ENCODE assay signal across 9 cellular contexts in the genomic region with DNA sequence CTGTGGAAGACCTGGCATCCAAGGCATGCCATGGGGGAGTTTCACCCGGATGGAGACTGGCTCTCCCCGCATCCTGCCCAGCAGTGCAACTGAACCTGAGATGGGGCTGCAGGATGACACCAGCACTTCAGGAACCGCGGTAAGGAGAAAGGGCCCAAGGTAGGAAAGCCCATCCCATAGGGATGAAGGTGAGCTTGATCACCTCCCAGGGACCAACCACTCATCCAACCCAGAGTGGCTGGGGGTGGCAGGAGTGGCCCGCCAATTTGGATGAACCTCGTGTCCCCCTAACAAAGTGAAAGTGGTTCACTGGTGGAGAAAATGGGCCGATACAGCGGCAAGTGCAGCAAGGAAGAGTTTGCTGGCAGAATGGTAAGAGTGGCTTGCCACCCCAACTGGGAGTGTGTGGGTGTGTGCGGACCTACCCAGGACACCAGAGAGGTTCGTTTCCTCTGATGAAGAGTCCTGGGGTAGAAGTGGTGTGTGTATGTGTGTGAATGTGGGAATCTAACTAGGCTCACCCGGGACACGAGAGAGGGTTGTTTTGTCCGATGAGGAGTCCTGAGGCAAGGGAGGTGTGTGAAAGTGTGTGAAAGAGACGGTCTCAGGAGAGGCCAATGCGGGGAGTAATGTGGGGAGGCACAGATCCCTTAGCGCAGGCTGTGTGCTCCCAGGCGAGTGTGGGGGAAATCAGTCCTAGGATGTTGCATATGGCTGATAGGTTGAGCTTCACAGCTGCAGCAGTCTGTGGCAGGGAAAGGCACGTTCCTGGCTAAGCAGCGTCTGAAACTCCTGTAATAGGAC. TPM values are rescaled to one million over a fixed set of nuclear protein-coding genes. Genes with fewer than 3 reads are reported as not detected.
A peak's percentile ranks its signal among the peaks of the same experiment; 100 is the strongest.
DNase-seq lines count a peak whose midpoint lies in the region; ATAC-seq and TF ChIP-seq lines count a peak whose summit lies in the region.
"Had no signal": no experiment of that assay in that cellular context is flagged by ENCODE, and none has a peak within 500 bp of the region (broad histone marks: within the 10 kb centered on the region; RNA-seq: fewer than 3 reads in every experiment).

No MANE protein-coding gene starts in this region.

- no peak overlapping the region for H3K9ac ChIP-seq in adipocyte (ENCODE audit: low read length)

- DNase-seq in SIG-M5 treated with dmso at 0.1 percent for 504 hours (lab: John Stamatoyannopoulos, UW; ENCODE audit: unreplicated experiment) (peak; percentile 28), SIG-M5 (lab: John Stamatoyannopoulos, UW) (no peak), adipocyte (ENCODE audit: low read depth) (peak; percentile 1), left colon (no peak), testis (peak; percentile 32), NCI-H524 (lab: John Stamatoyannopoulos, UW) (no peak), gastrocnemius medialis (no peak)
- DNase-seq in stimulated activated naive CD4-positive, alpha-beta T cell treated with Interleukin-2 at 50 U/mL for 16 hours (lab: John Stamatoyannopoulos, UW), result no peak

- ATAC-seq in left colon (peak; percentile 13), gastrocnemius medialis (no peak)

- no peaks in the 10 kb centered on the region for H3K9me3 ChIP-seq in adipocyte (ENCODE audit: control insufficient read depth, low read length)
- H3K9me3 ChIP-seq in testis, result no peaks in the 10 kb centered on the region
- H3K9me3 ChIP-seq in gastrocnemius medialis, result no peaks in the 10 kb centered on the region

- no peaks in the 10 kb centered on the region for H3K36me3 ChIP-seq in adipocyte (ENCODE audit: control insufficient read depth, insufficient read depth, low read length, severe bottlenecking)
- no peaks in the 10 kb centered on the region for H3K36me3 ChIP-seq in testis (ENCODE audit: low read depth, missing control alignments)
- no peaks in the 10 kb centered on the region for H3K36me3 ChIP-seq in gastrocnemius medialis

- H3K27ac ChIP-seq in testis, result peak overlapping the region; percentile 86 to 91
- no peak overlapping the region for H3K27ac ChIP-seq in gastrocnemius medialis

- H3K4me3 ChIP-seq in adipocyte (ENCODE audit: low read length) (no peak overlapping the region), testis (peak overlapping the region; percentile 54 to 70), gastrocnemius medialis (no peak overlapping the region)

- TF ChIP-seq CTCF in testis (IDR thresholded peaks at IDR 0.05), result no peak
- no peak for TF ChIP-seq CTCF in gastrocnemius medialis (IDR thresholded peaks at IDR 0.05 in 4 of 5, conservative IDR thresholded peaks at IDR 0.05 in 1 of 5)

- intact Hi-C loops in left colon (cut with DNase I, micrococcal nuclease), result no loop called here
- intact Hi-C loops in testis (cut with DNase I; ENCODE audit: low total_unique reads), result no loop called here
- intact Hi-C loops in gastrocnemius medialis (cut with DNase I; ENCODE audit: low total_unique reads), result no loop called here

- H3K4me1 ChIP-seq in adipocyte (ENCODE audit: control insufficient read depth, insufficient read depth, low read length), result peaks cover 15% of the 10 kb centered on the region
- peaks cover 21% of the 10 kb centered on the region for H3K4me1 ChIP-seq in testis
- no peaks in the 10 kb centered on the region for H3K4me1 ChIP-seq in gastrocnemius medialis

- TF ChIP-seq POLR2A in testis (IDR thresholded peaks at IDR 0.05) (no peak), gastrocnemius medialis (IDR thresholded peaks at IDR 0.05) (no peak)

- in situ Hi-C loops in gastrocnemius medialis (cut with MboI; ENCODE audit: low sequenced_read_pairs in 4 of 4), result no loop called here

- 19 to 31% methylated on average over 18 to 19 of the region's 19 CpGs for WGBS in testis, 2 donors

- H3K27me3 ChIP-seq in adipocyte (replicated peaks; ENCODE audit: control insufficient read depth, insufficient read depth, low read length) (peaks cover 3% of the 10 kb centered on the region), testis (no peaks in the 10 kb centered on the region), gastrocnemius medialis (no peaks in the 10 kb centered on the region)

RNA-seq across cellular contexts. Expression of gene ACSM1, which starts 22.6 kb away (rescaled TPM):
- total RNA-seq in left colon, result 1 to 10 TPM in 1 of 2 donors, under 1 TPM in 1; 0.36 to 2.7 TPM
- 10 to 100 TPM in 1 of 2 donors, 1 to 10 TPM in 1; 8.7 to 10.4 TPM for total RNA-seq in testis
- polyA plus RNA-seq in testis (ENCODE audit: insufficient read depth, low read depth, low replicate concordance), result 7.0 TPM
- total RNA-seq in gastrocnemius medialis, result not detected
- total RNA-seq: chondrocyte had no signal

Comparison
In these comparisons a context has a peak if more than half of its experiments do, and no peak if none do; other contexts are left out.
1. DNase-seq: peak in SIG-M5 treated with dmso at 0.1 percent for 504 hours (single experiment), adipocyte (single experiment) and testis (single experiment); none in SIG-M5 (single experiment), left colon (0 of 2), NCI-H524 (0 of 2), gastrocnemius medialis (0 of 2) and stimulated activated naive CD4-positive, alpha-beta T cell treated with Interleukin-2 at 50 U/mL for 16 hours (single experiment).
2. H3K4me3 ChIP-seq: peak in testis (2 of 2); none in adipocyte (single experiment) and gastrocnemius medialis (0 of 4).
3. H3K27ac ChIP-seq: peak in testis (2 of 2); none in gastrocnemius medialis (0 of 4).